ENCODE assay signal across 15 cellular contexts in genomic region chr7:129690701-129691100, GRCh38.
"Had no signal": no experiment of that assay in that cellular context is flagged by ENCODE, and none has a peak within 500 bp of the region (broad histone marks: within the 10 kb centered on the region; RNA-seq: fewer than 3 reads in every experiment).

No MANE protein-coding gene starts in this region.

- H3K4me3 ChIP-seq: hepatocyte, left lung, tibial artery, vagina had no signal

- H3K27ac ChIP-seq: hepatocyte, left lung, neutrophil, tibial artery, vagina had no signal

- H3K4me1 ChIP-seq: left lung, vagina had no signal

- DNase-seq: activated CD4-positive, alpha-beta T cell treated with anti-CD3 and anti-CD28 coated beads, Interleukin-2, amount 50 U/mL, for 1 hour; activated naive CD8-positive, alpha-beta T cell treated with anti-CD3 and anti-CD28 coated beads for 36 hours; endodermal cell; islet precursor cell; left lung; natural killer cell; stimulated activated CD4-positive, alpha-beta T cell treated with anti-CD3 and anti-CD28 coated beads, Interleukin-2, amount 100 ng/mL, for 48 hours; T-helper 9 cell; tibial artery had no signal

- H3K4me2 ChIP-seq: hepatocyte had no signal

- ATAC-seq: activated CD4-positive, CD25-positive, alpha-beta regulatory T cell treated with anti-CD3 and anti-CD28 coated beads, Interleukin-2, amount 50 U/mL, for 24 hours; esophagus mucosa; left lung; natural killer cell; stimulated activated memory B cell treated with anti-CD40 and anti-IgM and Interleukin-4, amounts not matched to agents 10 μg/mL and 1 μg/mL and 100 μg/mL, for 72 hours had no signal

- H3K9me3 ChIP-seq: left lung, neutrophil, tibial artery, vagina had no signal

- H3K27me3 ChIP-seq: hepatocyte, left lung, neutrophil, tibial artery, vagina had no signal

- H2AFZ ChIP-seq: hepatocyte had no signal
